ENCODE assay signal across 21 cellular contexts in the genomic region with DNA sequence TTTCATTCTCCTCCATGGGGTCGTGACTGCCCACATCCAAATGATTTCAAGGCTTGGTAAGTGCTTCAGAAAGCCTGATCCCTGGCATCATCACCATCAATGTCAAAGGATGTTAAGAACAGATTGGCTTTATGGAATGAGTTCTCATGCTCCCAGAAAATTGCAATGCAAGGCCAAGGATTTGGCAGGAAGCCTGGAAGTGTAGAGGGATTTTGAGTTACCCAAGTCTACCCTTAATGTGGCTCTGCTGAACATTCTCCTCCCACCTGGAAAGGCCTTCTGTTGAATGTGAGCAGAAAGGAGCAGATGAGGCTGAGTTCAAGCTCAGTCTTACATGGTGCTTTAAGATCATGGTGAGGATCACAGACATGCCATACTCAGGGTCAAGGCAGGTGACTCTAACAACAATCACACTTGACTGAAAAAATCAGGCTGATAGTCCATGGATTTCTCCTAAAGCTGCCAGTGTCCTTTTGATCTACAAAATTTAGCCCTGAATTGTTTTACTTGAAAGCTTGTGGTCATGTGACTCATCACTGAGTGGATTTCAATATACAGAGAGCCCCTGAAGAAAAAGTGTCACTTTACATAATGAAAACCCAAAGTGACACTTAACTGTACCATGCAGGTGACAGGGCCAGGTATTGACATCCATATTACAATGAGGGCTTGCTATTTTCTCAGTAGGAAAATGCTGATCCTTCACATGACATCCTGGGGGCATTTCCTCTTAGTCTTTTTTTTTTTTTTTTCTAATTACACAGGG.
DNase-seq lines count a peak whose midpoint lies in the region; ATAC-seq, FAIRE-seq and TF ChIP-seq lines count a peak whose summit lies in the region.
"Had no signal": no experiment of that assay in that cellular context is flagged by ENCODE, and none has a peak within 500 bp of the region (broad histone marks: within the 10 kb centered on the region; RNA-seq: fewer than 3 reads in every experiment).

No MANE protein-coding gene starts in this region.

- CTCF ChIA-PET in MCF 10A (lab: Yijun Ruan, JAX): interaction anchor here (0.6 to 9.0 kb wide), 4 partner anchors 11 to 43 kb away, joined by 3 to 68 read pairs (median 4); no protein-coding TSS in a partner anchor

- H3K4me1 ChIP-seq in heart right ventricle (peaks cover 9 to 97% (median 60%) of the 10 kb centered on the region in 9 donors), subcutaneous abdominal adipose tissue (ENCODE audit: control insufficient read depth in 5 of 5, insufficient read depth in 5 of 5, low read length in 5 of 5) (peaks cover 8 to 45% (median 39%) of the 10 kb centered on the region in 5 donors), kidney (ENCODE audit: control insufficient read depth in 1 of 2, insufficient read depth in 1 of 2, low read depth in 1 of 2, low read length in 2 of 2) (no peaks in the 10 kb centered on the region)

- H3K9me3 ChIP-seq in heart right ventricle: no peaks in the 10 kb centered on the region
- no peaks in the 10 kb centered on the region for H3K9me3 ChIP-seq in subcutaneous abdominal adipose tissue (ENCODE audit: control insufficient read depth in 5 of 5, low read length in 5 of 5)
- H3K9me3 ChIP-seq in kidney (ENCODE audit: control insufficient read depth in 1 of 2, low read length in 2 of 2): no peaks in the 10 kb centered on the region

- TF ChIP-seq CTCF in heart right ventricle (IDR thresholded peaks at IDR 0.05) (no peak), endothelial cell (IDR thresholded peaks at IDR 0.05; ENCODE audit: unreplicated experiment) (no peak), kidney (IDR thresholded peaks at IDR 0.05; ENCODE audit: borderline replicate concordance, extremely low read depth, insufficient read depth) (no peak), MCF 10A (IDR thresholded peaks at IDR 0.05; ENCODE audit: unreplicated experiment) (no peak)

- intact Hi-C loops in heart right ventricle (cut with DNase I) (no loop called here), Right ventricle myocardium superior (cut with DNase I) (no loop called here), kidney (cut with DNase I) (no loop called here), MCF 10A (cut with micrococcal nuclease) (no loop called here)

- H3K27ac ChIP-seq in heart right ventricle: peak overlapping the region in 7 of 10 donors; percentile 6 to 97 (median 92)
- peak overlapping the region; percentile 99 for H3K27ac ChIP-seq in subcutaneous abdominal adipose tissue (ENCODE audit: low read depth, low read length)
- H3K27ac ChIP-seq in kidney (ENCODE audit: low read depth in 2 of 2, low read length in 2 of 2): no peak overlapping the region

- H3K36me3 ChIP-seq in heart right ventricle (peaks cover 0 to 100% (median 27%) of the 10 kb centered on the region in 9 donors), subcutaneous abdominal adipose tissue (ENCODE audit: control insufficient read depth in 5 of 5, insufficient read depth in 5 of 5, low read length in 5 of 5) (peaks cover 35 to 93% (median 76%) of the 10 kb centered on the region in 5 donors), kidney (ENCODE audit: control insufficient read depth in 1 of 2, insufficient read depth in 2 of 2, low read length in 2 of 2) (peaks cover 3 to 28% of the 10 kb centered on the region in 2 donors)

- BruUV-seq in MCF 10A (replicated peaks; lab: Mats Ljungman, UMichigan): no TSS peak

- H3K4me3 Mint-ChIP-seq in endothelial cell (ENCODE audit: unreplicated experiment) (peak overlapping the region; percentile 17), MCF 10A (ENCODE audit: unreplicated experiment) (no peak overlapping the region)
- H3K4me3 Mint-ChIP-seq: CD4-positive, CD25-positive, alpha-beta regulatory T cell; stimulated activated naive B cell treated with anti-CD40 and anti-IgM and Interleukin-4, amounts not matched to agents 10 μg/mL and 1 μg/mL and 100 μg/mL, for 72 hours; type B pancreatic cell had no signal

- H3K27me3 Mint-ChIP-seq in endothelial cell (ENCODE audit: unreplicated experiment) (peaks cover 7% of the 10 kb centered on the region), MCF 10A (ENCODE audit: insufficient read depth, unreplicated experiment) (no peaks in the 10 kb centered on the region)
- H3K27me3 Mint-ChIP-seq: CD4-positive, CD25-positive, alpha-beta regulatory T cell; type B pancreatic cell had no signal

- H3K4me1 Mint-ChIP-seq in endothelial cell (ENCODE audit: unreplicated experiment) (peaks cover 7% of the 10 kb centered on the region), MCF 10A (ENCODE audit: insufficient read depth, unreplicated experiment) (no peaks in the 10 kb centered on the region)
- H3K4me1 Mint-ChIP-seq: CD4-positive, CD25-positive, alpha-beta regulatory T cell; stimulated activated naive B cell treated with anti-CD40 and anti-IgM and Interleukin-4, amounts not matched to agents 10 μg/mL and 1 μg/mL and 100 μg/mL, for 72 hours had no signal

- H3K27ac Mint-ChIP-seq in endothelial cell (ENCODE audit: unreplicated experiment): no peak overlapping the region
- H3K27ac Mint-ChIP-seq in MCF 10A (ENCODE audit: low read depth, unreplicated experiment): no peak overlapping the region
- H3K27ac Mint-ChIP-seq: CD4-positive, CD25-positive, alpha-beta regulatory T cell; stimulated activated naive B cell treated with anti-CD40 and anti-IgM and Interleukin-4, amounts not matched to agents 10 μg/mL and 1 μg/mL and 100 μg/mL, for 72 hours; type B pancreatic cell had no signal

- H3K27me3 ChIP-seq in heart right ventricle (no peaks in the 10 kb centered on the region), subcutaneous abdominal adipose tissue (ENCODE audit: control insufficient read depth in 5 of 5, insufficient read depth in 4 of 5, low read length in 5 of 5) (peaks cover 0 to under 1% (median 0%) of the 10 kb centered on the region in 5 donors)

- H3K9ac ChIP-seq in subcutaneous abdominal adipose tissue (ENCODE audit: low read length in 5 of 5) (no peak overlapping the region), kidney (ENCODE audit: low read length in 2 of 2) (no peak overlapping the region)

- no peak for DNase-seq in heart right ventricle
- no peak for DNase-seq in Right ventricle myocardium superior
- peak; percentile 5 for DNase-seq in RCC 7860 (ENCODE audit: low spot score)
- DNase-seq in endothelial cell (ENCODE audit: low spot score): no peak
- DNase-seq in kidney: no peak
- no peak for DNase-seq in MCF 10A (ENCODE audit: unreplicated experiment)
- DNase-seq in RPMI8226: no peak
- DNase-seq: activated CD4-positive, alpha-beta T cell treated with anti-CD3 and anti-CD28 coated beads for 4 hours; activated gamma-delta T cell treated with Interleukin-2 at 50 U/mL for 16 hours; CD4-positive, CD25-positive, alpha-beta regulatory T cell; cerebellar nuclear complex; GF-D8; NCI-H1105; NCI-H526; stimulated activated CD4-positive, alpha-beta T cell treated with anti-CD3 and anti-CD28 coated beads, Interleukin-1b, Interleukin-23, amount 100 ng/mL, for 48 hours; stimulated activated naive B cell treated with anti-CD40 and anti-IgM and Interleukin-4, amounts not matched to agents 10 μg/mL and 1 μg/mL and 100 μg/mL, for 72 hours; SW 1271 had no signal

- H3K4me3 ChIP-seq in heart right ventricle: no peak overlapping the region
- H3K4me3 ChIP-seq in subcutaneous abdominal adipose tissue (ENCODE audit: low read depth in 1 of 5, low read length in 5 of 5): no peak overlapping the region
- H3K4me3 ChIP-seq in kidney (ENCODE audit: low read length in 2 of 2): no peak overlapping the region

- POLR2A ChIA-PET in MCF 10A (lab: Yijun Ruan, JAX): no interaction called here

- H3K9me3 Mint-ChIP-seq in endothelial cell (ENCODE audit: unreplicated experiment) (no peaks in the 10 kb centered on the region), MCF 10A (ENCODE audit: unreplicated experiment) (no peaks in the 10 kb centered on the region)
- H3K9me3 Mint-ChIP-seq: CD4-positive, CD25-positive, alpha-beta regulatory T cell; stimulated activated naive B cell treated with anti-CD40 and anti-IgM and Interleukin-4, amounts not matched to agents 10 μg/mL and 1 μg/mL and 100 μg/mL, for 72 hours; type B pancreatic cell had no signal

- WGBS in heart right ventricle, 2 donors: 74 to 80% methylated on average over 1 of the region's 1 CpG

- H3K36me3 Mint-ChIP-seq in endothelial cell (ENCODE audit: low read depth, unreplicated experiment): peaks cover 68% of the 10 kb centered on the region
- H3K36me3 Mint-ChIP-seq in MCF 10A (ENCODE audit: insufficient read depth, unreplicated experiment): no peaks in the 10 kb centered on the region
- H3K36me3 Mint-ChIP-seq: CD4-positive, CD25-positive, alpha-beta regulatory T cell; stimulated activated naive B cell treated with anti-CD40 and anti-IgM and Interleukin-4, amounts not matched to agents 10 μg/mL and 1 μg/mL and 100 μg/mL, for 72 hours had no signal

- ATAC-seq in heart right ventricle: no peak
- no peak for ATAC-seq in Right ventricle myocardium superior (ENCODE audit: poor library complexity)
- ATAC-seq: stimulated activated naive B cell treated with anti-CD40 and anti-IgM and Interleukin-4, amounts not matched to agents 10 μg/mL and 1 μg/mL and 100 μg/mL, for 72 hours had no signal

- FAIRE-seq in RCC 7860 (lab: Jason Lieb, UNC): peak; percentile 7
- no peak for FAIRE-seq in kidney (lab: Jason Lieb, UNC)
- FAIRE-seq: H1, TTC549 had no signal

Comparison
In these comparisons a context has a peak if more than half of its experiments do, and no peak if none do; other contexts are left out.
1. H3K27ac ChIP-seq: peak in heart right ventricle (7 of 10) and subcutaneous abdominal adipose tissue (single experiment); none in kidney (0 of 2).